12 cellular contexts compared by ENCODE assay signal in genomic region chr9:121652838-121653231, GRCh38. TPM values are rescaled to one million over a fixed set of nuclear protein-coding genes. Genes with fewer than 3 reads are reported as not detected.
A peak's percentile ranks its signal among the peaks of the same experiment; 100 is the strongest.
DNase-seq lines count a peak whose midpoint lies in the region; ATAC-seq and TF ChIP-seq lines count a peak whose summit lies in the region.
"Had no signal": no experiment of that assay in that cellular context is flagged by ENCODE, and none has a peak within 500 bp of the region (broad histone marks: within the 10 kb centered on the region; RNA-seq: fewer than 3 reads in every experiment).

No MANE protein-coding gene starts in this region.

- peaks cover 3% of the 10 kb centered on the region for H3K36me3 Mint-ChIP-seq in endothelial cell (ENCODE audit: low read depth, unreplicated experiment)
- H3K36me3 Mint-ChIP-seq in activated CD4-positive, alpha-beta T cell treated with anti-CD3 and anti-CD28 coated beads for 36 hours (ENCODE audit: low read depth): no peaks in the 10 kb centered on the region

- no peak for TF ChIP-seq POLR2A in suprapubic skin (IDR thresholded peaks at IDR 0.05)

- TF ChIP-seq CTCF in endothelial cell (IDR thresholded peaks at IDR 0.05; ENCODE audit: unreplicated experiment) (no peak), suprapubic skin (IDR thresholded peaks at IDR 0.05) (no peak)

- no peaks in the 10 kb centered on the region for H3K9me3 Mint-ChIP-seq in endothelial cell (ENCODE audit: unreplicated experiment)
- H3K9me3 Mint-ChIP-seq in activated CD4-positive, alpha-beta T cell treated with anti-CD3 and anti-CD28 coated beads for 36 hours (ENCODE audit: low read depth): no peaks in the 10 kb centered on the region
- H3K9me3 Mint-ChIP-seq: dendritic cell treated with granulocyte-macrophage colony-stimulating factor and Interleukin-4, amounts not matched to agents 40 ng/mL and 50 ng/mL, for 4 days had no signal

- H3K27ac ChIP-seq in HUES64 (ENCODE audit: low read depth, low read length): no peak overlapping the region
- H3K27ac ChIP-seq in suprapubic skin: no peak overlapping the region

- intact Hi-C loops in activated CD4-positive, alpha-beta T cell treated with anti-CD3 and anti-CD28 coated beads for 36 hours (cut with DNase I, micrococcal nuclease): no loop called here

- H3K27me3 Mint-ChIP-seq in endothelial cell (ENCODE audit: unreplicated experiment): peaks cover 14% of the 10 kb centered on the region
- peaks cover 37% of the 10 kb centered on the region for H3K27me3 Mint-ChIP-seq in activated CD4-positive, alpha-beta T cell treated with anti-CD3 and anti-CD28 coated beads for 36 hours

- CTCF ChIA-PET in activated CD4-positive, alpha-beta T cell treated with anti-CD3 and anti-CD28 coated beads for 36 hours (lab: Charles Lee): no interaction called here

- ATAC-seq in activated CD4-positive, alpha-beta T cell treated with anti-CD3 and anti-CD28 coated beads for 36 hours: no peak
- ATAC-seq in HG02571 (IDR thresholded peaks at IDR 0.05; ENCODE audit: unreplicated experiment): no peak

- POLR2A ChIA-PET in activated CD4-positive, alpha-beta T cell treated with anti-CD3 and anti-CD28 coated beads for 36 hours (lab: Charles Lee): no interaction called here

- H3K36me3 ChIP-seq in HUES64 (ENCODE audit: insufficient read depth, low read length) (peaks cover 5% of the 10 kb centered on the region; the same call in 1 of the 2 replicates), mucosa of stomach (ENCODE audit: control insufficient read depth, insufficient read depth, low read length) (no peaks in the 10 kb centered on the region), suprapubic skin (no peaks in the 10 kb centered on the region)

- TF ChIP-seq EP300 in suprapubic skin (IDR thresholded peaks at IDR 0.05): no peak

- H3K27ac Mint-ChIP-seq in endothelial cell (ENCODE audit: unreplicated experiment): peak overlapping the region; percentile 85
- no peak overlapping the region for H3K27ac Mint-ChIP-seq in activated CD4-positive, alpha-beta T cell treated with anti-CD3 and anti-CD28 coated beads for 36 hours
- H3K27ac Mint-ChIP-seq: dendritic cell treated with granulocyte-macrophage colony-stimulating factor and Interleukin-4, amounts not matched to agents 40 ng/mL and 50 ng/mL, for 4 days had no signal

- H3K4me1 ChIP-seq in HUES64 (ENCODE audit: insufficient read depth, low read length) (peaks cover 26% of the 10 kb centered on the region), mucosa of stomach (ENCODE audit: control insufficient read depth, insufficient read depth, low read length) (peaks cover 52% of the 10 kb centered on the region), suprapubic skin (peaks cover 30% of the 10 kb centered on the region)

- 31% methylated on average over 2 of the region's 2 CpGs for WGBS in HUES64
- WGBS in suprapubic skin: 59% methylated on average over 2 of the region's 2 CpGs

- H3K9ac ChIP-seq in HUES64 (ENCODE audit: low read depth, low read length) (peak overlapping the region; percentile 71; the same call in 1 of the 2 replicates), mucosa of stomach (ENCODE audit: low read length) (peak overlapping the region; percentile 88)

- H3K4me3 Mint-ChIP-seq in endothelial cell (ENCODE audit: unreplicated experiment): peak overlapping the region; percentile 98
- H3K4me3 Mint-ChIP-seq in activated CD4-positive, alpha-beta T cell treated with anti-CD3 and anti-CD28 coated beads for 36 hours: no peak overlapping the region

- peaks cover 70% of the 10 kb centered on the region for H3K4me1 Mint-ChIP-seq in endothelial cell (ENCODE audit: unreplicated experiment)
- H3K4me1 Mint-ChIP-seq in activated CD4-positive, alpha-beta T cell treated with anti-CD3 and anti-CD28 coated beads for 36 hours: peaks cover 11% of the 10 kb centered on the region

- DNase-seq in endothelial cell (ENCODE audit: low spot score): no peak
- DNase-seq in suprapubic skin (ENCODE audit: low spot score in 2 of 2): no peak
- DNase-seq in activated CD4-positive, alpha-beta T cell treated with anti-CD3 and anti-CD28 coated beads for 36 hours: no peak
- DNase-seq in NCI-H526 (lab: John Stamatoyannopoulos, UW): no peak
- no peak for DNase-seq in iPS-NIHi7 (ENCODE audit: extremely low spot score)
- DNase-seq: activated gamma-delta T cell, NCI-H187 treated with DMSO at 0.1 percent for 48 hours, OCI-M1 had no signal

- H3K9me3 ChIP-seq in HUES64 (ENCODE audit: insufficient read depth, low read depth, low read length) (no peaks in the 10 kb centered on the region), mucosa of stomach (ENCODE audit: control insufficient read depth, low read length) (no peaks in the 10 kb centered on the region), suprapubic skin (no peaks in the 10 kb centered on the region)

- H3K27me3 ChIP-seq in HUES64 (ENCODE audit: insufficient read depth, low read length) (peaks cover 6% of the 10 kb centered on the region; the same call in 1 of the 2 replicates), mucosa of stomach (ENCODE audit: control insufficient read depth, insufficient read depth, low read length) (no peaks in the 10 kb centered on the region), suprapubic skin (peaks cover 3% of the 10 kb centered on the region)

- H3K4me3 ChIP-seq in HUES64 (ENCODE audit: low read length) (peak overlapping the region; percentile 83), mucosa of stomach (ENCODE audit: low read length) (peak overlapping the region; percentile 76), suprapubic skin (peak overlapping the region; percentile 64)

RNA-seq across cellular contexts. Expression of gene DAB2IP, which starts 1.4 kb away (rescaled TPM):
- 21.6 TPM for polyA plus RNA-seq in HUES64 (2013, experiment 1 of 2)
- polyA plus RNA-seq in HUES64 (2013, experiment 2 of 2): 27.8 TPM
- total RNA-seq in endothelial cell (ENCODE audit: unreplicated experiment): 104 TPM
- 10 to 100 TPM; 47.6 to 55.6 (median 50.3) TPM for total RNA-seq in suprapubic skin
- total RNA-seq in activated CD4-positive, alpha-beta T cell treated with anti-CD3 and anti-CD28 coated beads for 36 hours: under 1 TPM; 0.02 to 0.28 TPM

Comparison
In these comparisons a context has a peak if more than half of its experiments do, and no peak if none do; other contexts are left out.
1. RNA of gene DAB2IP, which starts 1.4 kb away (total RNA-seq): 104 TPM in endothelial cell (single experiment) and 47.6 to 55.6 TPM in suprapubic skin; 0.02 to 0.28 TPM in activated CD4-positive, alpha-beta T cell treated with anti-CD3 and anti-CD28 coated beads for 36 hours; every median in the first group is over 10 times any median in the second.
2. Peak in every context shown above with its lines, with median percentiles within 50 percentile points of each other: H3K4me3 ChIP-seq.